Comparison of ENCODE assay signal across 8 cellular contexts in genomic region chr3:179324270-179324754, GRCh38. TPM values are rescaled to one million over a fixed set of nuclear protein-coding genes. Genes with fewer than 3 reads are reported as not detected.
A peak's percentile ranks its signal among the peaks of the same experiment; 100 is the strongest.
DNase-seq lines count a peak whose midpoint lies in the region; ATAC-seq lines count a peak whose summit lies in the region.

No MANE protein-coding gene starts in this region.

- DNase-seq in EH (ENCODE audit: low read depth) (peak; percentile 51), H4 (ENCODE audit: low spot score) (no peak), islet precursor cell (no peak)
- DNase-seq in activated T-helper 1 cell treated with anti-CD3 and anti-CD28 coated beads, Interleukin-12 subunit alpha, Interleukin-12 subunit beta, Interleukin-2, Interleukin-4 antibody, amounts not matched to agents 30 ng/mL and 10 ng/mL and 1 ng/mL, durations not matched to agents 14 hours and 24 hours and 36 hours (ENCODE audit: low spot score) = no peak

- peak overlapping the region; percentile 84 to 96 (median 94) for H3K4me3 Mint-ChIP-seq in IgD-negative memory B cell
- peak overlapping the region; percentile 90 for H3K4me3 Mint-ChIP-seq in activated T-helper 1 cell treated with anti-CD3 and anti-CD28 coated beads, Interleukin-12 subunit alpha, Interleukin-12 subunit beta, Interleukin-2, Interleukin-4 antibody, amounts not matched to agents 30 ng/mL and 10 ng/mL and 1 ng/mL, durations not matched to agents 14 hours and 24 hours and 36 hours
- peak overlapping the region; percentile 88 for H3K4me3 Mint-ChIP-seq in stimulated activated memory B cell treated with anti-CD40 and anti-IgM and Interleukin-4, amounts not matched to agents 10 μg/mL and 1 μg/mL and 100 μg/mL, for 72 hours

- no peaks in the 10 kb centered on the region for H3K27me3 Mint-ChIP-seq in IgD-negative memory B cell
- peaks cover 10% of the 10 kb centered on the region for H3K27me3 Mint-ChIP-seq in activated T-helper 1 cell treated with anti-CD3 and anti-CD28 coated beads, Interleukin-12 subunit alpha, Interleukin-12 subunit beta, Interleukin-2, Interleukin-4 antibody, amounts not matched to agents 30 ng/mL and 10 ng/mL and 1 ng/mL, durations not matched to agents 14 hours and 24 hours and 36 hours (ENCODE audit: insufficient read depth)
- H3K27me3 Mint-ChIP-seq in stimulated activated memory B cell treated with anti-CD40 and anti-IgM and Interleukin-4, amounts not matched to agents 10 μg/mL and 1 μg/mL and 100 μg/mL, for 72 hours = no peaks in the 10 kb centered on the region

- no peaks in the 10 kb centered on the region for H3K36me3 Mint-ChIP-seq in IgD-negative memory B cell
- H3K36me3 Mint-ChIP-seq in activated T-helper 1 cell treated with anti-CD3 and anti-CD28 coated beads, Interleukin-12 subunit alpha, Interleukin-12 subunit beta, Interleukin-2, Interleukin-4 antibody, amounts not matched to agents 30 ng/mL and 10 ng/mL and 1 ng/mL, durations not matched to agents 14 hours and 24 hours and 36 hours (ENCODE audit: low read depth) = peaks cover 12% of the 10 kb centered on the region
- no peaks in the 10 kb centered on the region for H3K36me3 Mint-ChIP-seq in stimulated activated memory B cell treated with anti-CD40 and anti-IgM and Interleukin-4, amounts not matched to agents 10 μg/mL and 1 μg/mL and 100 μg/mL, for 72 hours

- peak overlapping the region; percentile 90 to 95 (median 95) for H3K27ac Mint-ChIP-seq in IgD-negative memory B cell
- H3K27ac Mint-ChIP-seq in activated T-helper 1 cell treated with anti-CD3 and anti-CD28 coated beads, Interleukin-12 subunit alpha, Interleukin-12 subunit beta, Interleukin-2, Interleukin-4 antibody, amounts not matched to agents 30 ng/mL and 10 ng/mL and 1 ng/mL, durations not matched to agents 14 hours and 24 hours and 36 hours = peak overlapping the region; percentile 92
- peak overlapping the region; percentile 91 for H3K27ac Mint-ChIP-seq in stimulated activated memory B cell treated with anti-CD40 and anti-IgM and Interleukin-4, amounts not matched to agents 10 μg/mL and 1 μg/mL and 100 μg/mL, for 72 hours

- intact Hi-C loops in activated T-helper 1 cell treated with anti-CD3 and anti-CD28 coated beads, Interleukin-12 subunit alpha, Interleukin-12 subunit beta, Interleukin-2, Interleukin-4 antibody, amounts not matched to agents 30 ng/mL and 10 ng/mL and 1 ng/mL, durations not matched to agents 14 hours and 24 hours and 36 hours (cut with micrococcal nuclease) = loop anchor here (1.0 to 5.0 kb wide), 4 partner anchors 23 to 1278 kb away; partner anchors contain the start of genes MFN1, MRPL47, NDUFB5 and TTC14

- no peaks in the 10 kb centered on the region for H3K4me1 ChIP-seq in iPS-15b (ENCODE audit: control insufficient read depth, insufficient read depth, low read length)

- ATAC-seq in stimulated activated memory B cell treated with anti-CD40 and anti-IgM and Interleukin-4, amounts not matched to agents 10 μg/mL and 1 μg/mL and 100 μg/mL, for 72 hours = no peak
- no peak for ATAC-seq in GM18868 (IDR thresholded peaks at IDR 0.05; ENCODE audit: unreplicated experiment)

- H3K9me3 Mint-ChIP-seq in IgD-negative memory B cell = no peaks in the 10 kb centered on the region
- no peaks in the 10 kb centered on the region for H3K9me3 Mint-ChIP-seq in activated T-helper 1 cell treated with anti-CD3 and anti-CD28 coated beads, Interleukin-12 subunit alpha, Interleukin-12 subunit beta, Interleukin-2, Interleukin-4 antibody, amounts not matched to agents 30 ng/mL and 10 ng/mL and 1 ng/mL, durations not matched to agents 14 hours and 24 hours and 36 hours
- no peaks in the 10 kb centered on the region for H3K9me3 Mint-ChIP-seq in stimulated activated memory B cell treated with anti-CD40 and anti-IgM and Interleukin-4, amounts not matched to agents 10 μg/mL and 1 μg/mL and 100 μg/mL, for 72 hours

- peak overlapping the region; percentile 84 for H3K9ac ChIP-seq in iPS-15b (ENCODE audit: low read depth, low read length)

- no peaks in the 10 kb centered on the region for H3K27me3 ChIP-seq in iPS-15b (ENCODE audit: control insufficient read depth, insufficient read depth, low read length)

- H3K36me3 ChIP-seq in iPS-15b (ENCODE audit: control insufficient read depth, insufficient read depth, low read length) = peaks cover 6% of the 10 kb centered on the region

- peak overlapping the region; percentile 81 for H3K4me3 ChIP-seq in iPS-15b (ENCODE audit: low read depth, low read length)

- peaks cover 24 to 35% (median 31%) of the 10 kb centered on the region in 3 donors for H3K4me1 Mint-ChIP-seq in IgD-negative memory B cell
- peaks cover 32% of the 10 kb centered on the region for H3K4me1 Mint-ChIP-seq in activated T-helper 1 cell treated with anti-CD3 and anti-CD28 coated beads, Interleukin-12 subunit alpha, Interleukin-12 subunit beta, Interleukin-2, Interleukin-4 antibody, amounts not matched to agents 30 ng/mL and 10 ng/mL and 1 ng/mL, durations not matched to agents 14 hours and 24 hours and 36 hours (ENCODE audit: low read depth)
- H3K4me1 Mint-ChIP-seq in stimulated activated memory B cell treated with anti-CD40 and anti-IgM and Interleukin-4, amounts not matched to agents 10 μg/mL and 1 μg/mL and 100 μg/mL, for 72 hours = peaks cover 35% of the 10 kb centered on the region

- no peaks in the 10 kb centered on the region for H3K9me3 ChIP-seq in iPS-15b (ENCODE audit: control insufficient read depth, insufficient read depth, low read length)

RNA-seq across cellular contexts. Expression of gene ZNF639, which starts 1.5 kb away (rescaled TPM):
- polyA plus RNA-seq in IgD-negative memory B cell = 59.4 TPM
- total RNA-seq in activated T-helper 1 cell treated with anti-CD3 and anti-CD28 coated beads, Interleukin-12 subunit alpha, Interleukin-12 subunit beta, Interleukin-2, Interleukin-4 antibody, amounts not matched to agents 30 ng/mL and 10 ng/mL and 1 ng/mL, durations not matched to agents 14 hours and 24 hours and 36 hours = 36.2 and 37.0 TPM in 2 replicates
- total RNA-seq in H4 (2014; rRNA removed; shearing (Covaris generic)) = 71.2 and 76.8 TPM in 2 replicates

RNA-seq across cellular contexts. Expression of gene MFN1, which starts 23.2 kb away (rescaled TPM):
- polyA plus RNA-seq in IgD-negative memory B cell = 12.8 TPM
- total RNA-seq in activated T-helper 1 cell treated with anti-CD3 and anti-CD28 coated beads, Interleukin-12 subunit alpha, Interleukin-12 subunit beta, Interleukin-2, Interleukin-4 antibody, amounts not matched to agents 30 ng/mL and 10 ng/mL and 1 ng/mL, durations not matched to agents 14 hours and 24 hours and 36 hours = 29.5 and 37.7 TPM in 2 replicates
- total RNA-seq in H4 (2014; rRNA removed; shearing (Covaris generic)) = 24.1 and 42.5 TPM in 2 replicates
